ENCODE assay signal across 37 cellular contexts in the genomic region with DNA sequence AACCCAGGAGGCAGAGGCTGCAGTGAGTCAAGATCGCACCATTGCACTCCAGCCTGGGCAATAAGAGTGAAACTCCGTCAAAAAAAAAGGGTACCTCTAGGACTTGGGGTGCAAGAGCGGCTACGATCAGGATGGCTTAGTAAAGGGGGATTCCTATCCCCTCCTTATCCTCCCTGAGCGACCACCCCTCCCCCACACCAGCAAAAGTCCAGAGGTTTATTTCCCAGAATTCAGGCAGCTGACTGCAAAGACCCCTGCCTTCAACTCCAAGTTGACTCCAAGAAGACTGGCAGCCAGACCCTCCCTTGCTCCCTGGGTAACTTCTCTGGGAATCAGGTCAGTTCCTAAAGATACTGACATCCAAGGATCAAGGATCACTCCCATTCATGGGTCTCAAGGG. TPM values are rescaled to one million over a fixed set of nuclear protein-coding genes. Genes with fewer than 3 reads are reported as not detected.
"Had no signal": no experiment of that assay in that cellular context is flagged by ENCODE, and none has a peak within 500 bp of the region (broad histone marks: within the 10 kb centered on the region; RNA-seq: fewer than 3 reads in every experiment).

No MANE protein-coding gene starts in this region.

- H3K4me1 ChIP-seq: gastrocnemius medialis, heart left ventricle, left lung, parathyroid adenoma, prostate gland, suprapubic skin, transverse colon, vagina had no signal

- H3K36me3 Mint-ChIP-seq: mesothelial cell of epicardium had no signal

- H3K27ac ChIP-seq: dorsolateral prefrontal cortex, epithelial cell of prostate, gastrocnemius medialis, heart left ventricle, hepatocyte, left lung, neutrophil, parathyroid adenoma, prostate gland, suprapubic skin, transverse colon, vagina had no signal

- ATAC-seq: esophagus mucosa; gastrocnemius medialis; heart left ventricle; left lung; mucosa of descending colon; natural killer cell treated with Interleukin-12 subunit alpha and Interleukin-12 subunit beta and Interleukin-15 and Interleukin-18, amount 100 ng/mL, for 72 hours; right cardiac atrium; stimulated activated naive CD8-positive, alpha-beta T cell treated with anti-CD3 and anti-CD28 coated beads, Interleukin-15, amount 100 ng/mL, for 72 hours had no signal

- H2AFZ ChIP-seq: hepatocyte, parathyroid adenoma had no signal

- H3K27ac Mint-ChIP-seq: endodermal cell; mesothelial cell of epicardium; naive B cell; natural killer cell treated with Interleukin-12 subunit alpha and Interleukin-12 subunit beta and Interleukin-15 and Interleukin-18, amount 100 ng/mL, for 72 hours had no signal

- H3K27me3 ChIP-seq: vagina had no signal

- H3K4me3 ChIP-seq: dorsolateral prefrontal cortex, gastrocnemius medialis, heart left ventricle, hepatocyte, left lung, mucosa of descending colon, prostate gland, smooth muscle cell, suprapubic skin, transverse colon, vagina had no signal

- H3K9me3 ChIP-seq: gastrocnemius medialis, heart left ventricle, left lung, mucosa of descending colon, neutrophil, prostate gland, suprapubic skin, transverse colon, vagina had no signal

- H3K4me2 ChIP-seq: hepatocyte, smooth muscle cell had no signal

- H3K4me3 Mint-ChIP-seq: endodermal cell; mesothelial cell of epicardium; naive B cell; natural killer cell treated with Interleukin-12 subunit alpha and Interleukin-12 subunit beta and Interleukin-15 and Interleukin-18, amount 100 ng/mL, for 72 hours; neural crest cell; stimulated activated naive CD8-positive, alpha-beta T cell treated with anti-CD3 and anti-CD28 coated beads, Interleukin-15, amount 100 ng/mL, for 72 hours had no signal

- H3K36me3 ChIP-seq: gastrocnemius medialis, left lung, neutrophil, prostate gland, suprapubic skin, transverse colon, vagina had no signal

- H3K9ac ChIP-seq: parathyroid adenoma had no signal

- DNase-seq: cortex of kidney; effector CD8-positive, alpha-beta T cell; endodermal cell; foreskin fibroblast; gastrocnemius medialis; kidney; left lung; mesenchymal stem cell; naive B cell; right cardiac atrium; stimulated activated CD4-positive, alpha-beta T cell treated with anti-CD3 and anti-CD28 coated beads, Interleukin-12 subunit alpha, Interleukin-12 subunit beta, amount 100 ng/mL, for 4 hours; stimulated activated CD4-positive, alpha-beta T cell treated with anti-CD3 and anti-CD28 coated beads, Interleukin-1b, Interleukin-23, amount 100 ng/mL, for 48 hours; stimulated activated CD4-positive, alpha-beta T cell treated with anti-CD3 and anti-CD28 coated beads, Interleukin-4, amount 100 ng/mL, for 1 hour; stimulated activated CD8-positive, alpha-beta memory T cell treated with anti-CD3 and anti-CD28 coated beads, Interleukin-4, amount 100 ng/mL, for 48 hours; stimulated activated naive CD4-positive, alpha-beta T cell; stimulated activated naive CD8-positive, alpha-beta T cell treated with anti-CD3 and anti-CD28 coated beads, Interleukin-15, amount 100 ng/mL, for 72 hours; transverse colon had no signal

- H3K4me1 Mint-ChIP-seq: endodermal cell, mesothelial cell of epicardium had no signal

- H3K79me2 ChIP-seq: hepatocyte, parathyroid adenoma had no signal

RNA-seq across cellular contexts. Expression of gene PRDM16, which starts 12.4 kb away (rescaled TPM):
- total RNA-seq: lung microvascular endothelial cell; natural killer cell treated with Interleukin-12 subunit alpha and Interleukin-12 subunit beta and Interleukin-15 and Interleukin-18, amount 100 ng/mL, for 72 hours had no signal

RNA-seq across cellular contexts. Expression of gene ACTRT2, which starts 35.4 kb away (rescaled TPM):
- total RNA-seq: endodermal cell; esophagus mucosa; gastrocnemius medialis; glomerular endothelial cell; heart left ventricle; hepatocyte; kidney; left lung; lower leg skin; lung microvascular endothelial cell; mesothelial cell of epicardium; mucosa of descending colon; natural killer cell treated with Interleukin-12 subunit alpha and Interleukin-12 subunit beta and Interleukin-15 and Interleukin-18, amount 100 ng/mL, for 72 hours; neural crest cell; omental fat pad; right cardiac atrium; smooth muscle cell; suprapubic skin; transverse colon; ureter; vagina had no signal
